20 cellular contexts compared by ENCODE assay signal in genomic region chr2:173680574-173680973, GRCh38.
DNase-seq lines count a peak whose midpoint lies in the region; ATAC-seq and TF ChIP-seq lines count a peak whose summit lies in the region.
"Had no signal": no experiment of that assay in that cellular context is flagged by ENCODE, and none has a peak within 500 bp of the region (broad histone marks: within the 10 kb centered on the region; RNA-seq: fewer than 3 reads in every experiment).

No MANE protein-coding gene starts in this region.

- H3K4me3 Mint-ChIP-seq in type B pancreatic cell = no peak overlapping the region
- H3K4me3 Mint-ChIP-seq: CD4-positive, alpha-beta memory T cell had no signal

- H3K4me3 ChIP-seq in IMR-90 (ENCODE audit: insufficient read depth, low read depth, low read length) (no peak overlapping the region), SJCRH30 (no peak overlapping the region)
- H3K4me3 ChIP-seq: PC-9, SK-N-MC had no signal

- intact Hi-C loops in IMR-90 (cut with micrococcal nuclease) = no loop called here

- H2AK9ac ChIP-seq in IMR-90 (replicated peaks; ENCODE audit: low read depth, low read length, poor library complexity) = no peak overlapping the region

- WGBS in IMR-90 (ENCODE audit: extremely low coverage in 2 of 2, insufficient read length in 1 of 2), 2 experiments = no CpG with 5 or more reads among the region's 3 CpGs

- no peaks in the 10 kb centered on the region for H3K9me3 Mint-ChIP-seq in type B pancreatic cell

- TF ChIP-seq CTCF in IMR-90 (conservative IDR thresholded peaks at IDR 0.05; ENCODE audit: low read depth, low read length) (no peak), type B pancreatic cell (conservative IDR thresholded peaks at IDR 0.05) (no peak)

- peak; percentile 5 for DNase-seq in IMR-90
- DNase-seq in SJCRH30 = peak; percentile 50 to 67
- peak; percentile 27 for DNase-seq in fibroblast of gingiva (ENCODE audit: low read depth)
- no peak for DNase-seq in stimulated activated CD4-positive, alpha-beta T cell treated with anti-CD3 and anti-CD28 coated beads, Interleukin-2, amount 100 ng/mL, for 48 hours
- no peak for DNase-seq in type B pancreatic cell (ENCODE audit: extremely low spot score, unreplicated experiment)
- DNase-seq in glomerular visceral epithelial cell (ENCODE audit: extremely low spot score) = no peak
- DNase-seq: C1 segment of cervical spinal cord; Caco-2; CD4-positive, alpha-beta memory T cell; DMS79; Karpas-422; NCI-H2029; NCI-H446; NCI-H524 treated with DMSO at 0.1 percent for 48 hours; NCI-H774; PC-9; Right ventricle myocardium superior; RPMI8226 had no signal

- dilution Hi-C loops in IMR-90 (cut with HindIII; ENCODE audit: low sequenced_read_pairs, unreplicated experiment) = no loop called here

- no peak overlapping the region for H2AFZ ChIP-seq in IMR-90 (replicated peaks; ENCODE audit: low read length, poor library complexity)
- H2AFZ ChIP-seq: PC-9 had no signal

- H4K91ac ChIP-seq in IMR-90 (ENCODE audit: insufficient read depth, low read depth, low read length) = no peak overlapping the region

- H3K4me1 ChIP-seq in IMR-90 (ENCODE audit: control insufficient read depth, insufficient read depth, low read length) = no peaks in the 10 kb centered on the region
- peaks cover 37% of the 10 kb centered on the region for H3K4me1 ChIP-seq in SJCRH30
- H3K4me1 ChIP-seq: Caco-2 had no signal

- H3K27me3 ChIP-seq in IMR-90 (ENCODE audit: control insufficient read depth, insufficient read depth, low read length) (peaks cover 2% of the 10 kb centered on the region; the same call in 1 of the 2 replicates), SJCRH30 (no peaks in the 10 kb centered on the region)

- POLR2A ChIA-PET in IMR-90 (lab: Charles Lee; ENCODE audit: unreplicated experiment) = no interaction called here

- no peaks in the 10 kb centered on the region for H3K79me1 ChIP-seq in IMR-90 (ENCODE audit: low read depth in 1 of 2, low read length in 2 of 2)

- H2AK5ac ChIP-seq in IMR-90 (ENCODE audit: low read depth, low read length) = no peak overlapping the region

- no peak overlapping the region for H3K4ac ChIP-seq in IMR-90 (ENCODE audit: low read depth, low read length)

- peak overlapping the region; percentile 43; the same call in 1 of the 2 replicates for H3K23ac ChIP-seq in IMR-90 (ENCODE audit: low read depth, low read length)

- ATAC-seq in IMR-90 (ENCODE audit: low read depth) (no peak), HG03521 (IDR thresholded peaks at IDR 0.05; ENCODE audit: unreplicated experiment) (no peak)

- no peak overlapping the region for H2BK120ac ChIP-seq in IMR-90 (ENCODE audit: low read depth, low read length)

- H3K36me3 Mint-ChIP-seq in type B pancreatic cell = no peaks in the 10 kb centered on the region
- H3K36me3 Mint-ChIP-seq: CD4-positive, alpha-beta memory T cell had no signal

- H3K9ac ChIP-seq in IMR-90 (ENCODE audit: low read depth, low read length) = no peak overlapping the region

- no peak overlapping the region for H2BK20ac ChIP-seq in IMR-90 (ENCODE audit: low read depth, low read length)

- H3K4me2 ChIP-seq in IMR-90 (ENCODE audit: low read depth, low read length) = no peak overlapping the region
- H3K4me2 ChIP-seq: PC-9 had no signal

- H3K36me3 ChIP-seq in IMR-90 (ENCODE audit: control insufficient read depth, insufficient read depth, low read length) (no peaks in the 10 kb centered on the region), SJCRH30 (no peaks in the 10 kb centered on the region)

- H3K9me3 ChIP-seq in IMR-90 (ENCODE audit: control insufficient read depth, insufficient read depth, low read length) = peaks cover 6% of the 10 kb centered on the region; the same call in 1 of the 2 replicates
- peaks cover 6% of the 10 kb centered on the region; the same call in 1 of the 2 replicates for H3K9me3 ChIP-seq in SJCRH30 (replicated peaks)
- H3K9me3 ChIP-seq: Caco-2 had no signal

- H4K20me1 ChIP-seq in IMR-90 (ENCODE audit: insufficient read depth, low read length) = no peaks in the 10 kb centered on the region

- CTCF ChIA-PET in IMR-90 (lab: Yijun Ruan, JAX) = no interaction called here

- in situ Hi-C loops in IMR-90 (cut with MboI; ENCODE audit: low sequenced_read_pairs) = no loop called here

- H3K14ac ChIP-seq in IMR-90 (replicated peaks; ENCODE audit: low read depth, low read length) = no peak overlapping the region

- no TSS peak for BruUV-seq in IMR-90 (replicated peaks; lab: Mats Ljungman, UMichigan)

- H3K4me1 Mint-ChIP-seq in type B pancreatic cell (ENCODE audit: unreplicated experiment) = peaks cover 4% of the 10 kb centered on the region

- no peak overlapping the region for H4K5ac ChIP-seq in IMR-90 (ENCODE audit: low read depth, low read length)

- no peak overlapping the region for H3K27ac Mint-ChIP-seq in type B pancreatic cell
- H3K27ac Mint-ChIP-seq: CD4-positive, alpha-beta memory T cell had no signal

- H4K8ac ChIP-seq in IMR-90 (ENCODE audit: low read depth in 2 of 2, low read length in 2 of 2) = no peak overlapping the region

- H3K9me1 ChIP-seq in IMR-90 (ENCODE audit: insufficient read depth, low read length) = no peaks in the 10 kb centered on the region

- TF ChIP-seq RAD21 in IMR-90 (IDR thresholded peaks at IDR 0.05; ENCODE audit: low read length) = no peak

- H3K18ac ChIP-seq in IMR-90 (ENCODE audit: low read depth, low read length) = no peak overlapping the region

- peaks cover 5% of the 10 kb centered on the region for H3K27me3 Mint-ChIP-seq in type B pancreatic cell

- TF ChIP-seq POLR2A in IMR-90 (IDR thresholded peaks at IDR 0.05; ENCODE audit: low read depth, low read length) = no peak

- H2BK15ac ChIP-seq in IMR-90 (ENCODE audit: low read depth, low read length) = no peak overlapping the region

- H3K56ac ChIP-seq in IMR-90 (ENCODE audit: extremely low read depth, insufficient read depth, low read length) = no peak overlapping the region

- no peak overlapping the region for H2BK5ac ChIP-seq in IMR-90 (ENCODE audit: low read depth, low read length, poor library complexity, severe bottlenecking)

- no peak overlapping the region for H3K27ac ChIP-seq in IMR-90 (ENCODE audit: insufficient read depth, low read length)
- peak overlapping the region; percentile 89 for H3K27ac ChIP-seq in SJCRH30
- H3K27ac ChIP-seq: PC-9, SK-N-MC had no signal

TF ChIP-seq in IMR-90, 13 proteins besides CTCF, POLR2A, EP300 and RAD21:
- TF ChIP-seq USF2 (IDR thresholded peaks at IDR 0.05; ENCODE audit: low read depth, low read length) (no peak), MAZ (IDR thresholded peaks at IDR 0.05; ENCODE audit: borderline replicate concordance, low read depth, low read length) (no peak), CHD1 (IDR thresholded peaks at IDR 0.05; ENCODE audit: low read depth, low read length) (no peak), RCOR1 (IDR thresholded peaks at IDR 0.05; ENCODE audit: insufficient replicate concordance, low read length) (no peak), ELK1 (IDR thresholded peaks at IDR 0.05; ENCODE audit: borderline replicate concordance, low read depth, low read length) (no peak)

Comparison
In these comparisons a context has a peak if more than half of its experiments do, and no peak if none do; other contexts are left out.
1. DNase-seq: peak in IMR-90 (single experiment), SJCRH30 (2 of 2) and fibroblast of gingiva (single experiment); none in stimulated activated CD4-positive, alpha-beta T cell treated with anti-CD3 and anti-CD28 coated beads, Interleukin-2, amount 100 ng/mL, for 48 hours (0 of 2), type B pancreatic cell (single experiment) and glomerular visceral epithelial cell (single experiment).